Comparison of ENCODE assay signal across 19 cellular contexts in the genomic region with DNA sequence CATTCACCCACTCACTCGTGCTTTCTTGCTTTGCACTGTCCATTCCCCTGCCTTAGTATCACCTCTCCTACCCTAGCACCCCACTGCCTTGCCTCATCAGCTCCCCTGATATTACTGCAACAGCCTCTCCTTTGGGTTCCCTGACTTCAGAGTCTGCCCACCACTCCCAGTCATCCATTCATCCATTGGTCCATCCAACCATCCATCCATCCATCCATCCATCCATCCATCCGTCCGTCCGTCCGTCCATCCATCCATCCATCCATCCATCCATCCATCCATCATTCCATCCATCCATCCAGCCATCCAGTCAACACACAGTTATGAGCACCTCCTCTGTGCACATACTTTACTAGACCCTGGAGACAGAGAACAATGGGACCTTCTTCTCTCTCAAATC.
"Had no signal": no experiment of that assay in that cellular context is flagged by ENCODE, and none has a peak within 500 bp of the region (broad histone marks: within the 10 kb centered on the region; RNA-seq: fewer than 3 reads in every experiment).

No MANE protein-coding gene starts in this region.

- H3K36me3 Mint-ChIP-seq: mesothelial cell of epicardium, neural progenitor cell had no signal

- ATAC-seq: activated naive CD4-positive, alpha-beta T cell treated with anti-CD3 and anti-CD28 coated beads, Interleukin-2, amount 50 U/mL, for 72 hours; esophagus mucosa; left lung; naive thymus-derived CD8-positive, alpha-beta T cell; T-cell had no signal

- DNase-seq: activated CD4-positive, alpha-beta memory T cell treated with anti-CD3 and anti-CD28 coated beads, Interleukin-2, amount 10 ng/mL, durations not matched to agents 7 days and 5 days; activated CD4-positive, alpha-beta T cell treated with anti-CD3 and anti-CD28 coated beads for 4 hours; activated CD4-positive, CD25-positive, alpha-beta regulatory T cell; activated effector memory CD4-positive, alpha-beta T cell treated with anti-CD3 and anti-CD28 coated beads, Interleukin-2, amount 50 U/mL, for 16 hours; effector CD8-positive, alpha-beta T cell; hippocampal formation; kidney glomerular epithelial cell; left lung; naive thymus-derived CD8-positive, alpha-beta T cell; stimulated activated CD4-positive, alpha-beta T cell treated with anti-CD3 and anti-CD28 coated beads, Interleukin-4, amount 100 ng/mL, for 1 hour; stomach; T-cell; T1000 had no signal

- H3K4me3 Mint-ChIP-seq: activated CD4-positive, alpha-beta memory T cell treated with anti-CD3 and anti-CD28 coated beads, Interleukin-2, amount 10 ng/mL, durations not matched to agents 7 days and 5 days; brain; dendritic cell treated with granulocyte-macrophage colony-stimulating factor and Interleukin-4, amounts not matched to agents 40 ng/mL and 50 ng/mL, for 4 days; mesothelial cell of epicardium; naive thymus-derived CD8-positive, alpha-beta T cell; neural progenitor cell; T-cell had no signal

- H3K27me3 Mint-ChIP-seq: activated CD4-positive, alpha-beta memory T cell treated with anti-CD3 and anti-CD28 coated beads, Interleukin-2, amount 10 ng/mL, durations not matched to agents 7 days and 5 days; dendritic cell treated with granulocyte-macrophage colony-stimulating factor and Interleukin-4, amounts not matched to agents 40 ng/mL and 50 ng/mL, for 4 days; naive thymus-derived CD8-positive, alpha-beta T cell; T-cell had no signal

- H3K4me1 Mint-ChIP-seq: brain, mesothelial cell of epicardium, neural progenitor cell had no signal

- H3K9me3 Mint-ChIP-seq: neural progenitor cell had no signal

- H3K27ac Mint-ChIP-seq: activated CD4-positive, alpha-beta memory T cell treated with anti-CD3 and anti-CD28 coated beads, Interleukin-2, amount 10 ng/mL, durations not matched to agents 7 days and 5 days; brain; dendritic cell treated with granulocyte-macrophage colony-stimulating factor and Interleukin-4, amounts not matched to agents 40 ng/mL and 50 ng/mL, for 4 days; mesothelial cell of epicardium; neural progenitor cell; T-cell had no signal
